ENCODE assay signal across 21 cellular contexts in the genomic region with DNA sequence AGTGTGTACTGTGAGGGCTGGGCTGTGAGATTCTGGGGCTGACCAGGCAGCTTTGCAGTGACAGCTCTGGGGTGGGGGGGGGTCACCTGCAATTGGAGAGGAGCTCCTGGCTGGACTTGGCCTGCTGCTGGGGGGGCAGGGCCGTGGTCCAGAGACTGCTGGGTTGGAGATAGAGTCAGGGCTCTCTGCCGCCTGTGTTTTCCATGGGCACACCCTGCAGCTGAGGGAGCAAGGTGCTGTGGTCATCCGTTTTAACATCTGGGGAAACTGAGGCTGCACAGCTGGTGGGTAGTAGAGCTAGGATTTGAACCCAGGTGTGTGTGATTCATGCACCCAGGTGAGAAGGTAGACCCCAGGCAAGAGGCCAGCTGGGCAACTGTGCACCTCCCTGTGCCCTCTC. TPM values are rescaled to one million over a fixed set of nuclear protein-coding genes. Genes with fewer than 3 reads are reported as not detected.
DNase-seq lines count a peak whose midpoint lies in the region; ATAC-seq and TF ChIP-seq lines count a peak whose summit lies in the region.
"Had no signal": no experiment of that assay in that cellular context is flagged by ENCODE, and none has a peak within 500 bp of the region (broad histone marks: within the 10 kb centered on the region; RNA-seq: fewer than 3 reads in every experiment).

No MANE protein-coding gene starts in this region.

- DNase-seq in activated CD8-positive, alpha-beta memory T cell treated with anti-CD3 and anti-CD28 coated beads, Interleukin-2, amount 10 ng/mL, durations not matched to agents 7 days and 5 days = peak; percentile 14
- no peak for DNase-seq in activated CD8-positive, alpha-beta memory T cell treated with anti-CD3 and anti-CD28 coated beads for 24 hours
- peak; percentile 3 for DNase-seq in AG20443 (ENCODE audit: low spot score)
- DNase-seq in sigmoid colon = peak; percentile 37
- DNase-seq in NCI-H1436 (lab: John Stamatoyannopoulos, UW) = no peak
- no peak for DNase-seq in activated T-helper 2 cell treated with anti-CD3 and anti-CD28 coated beads, Interferon-gamma antibody, Interleukin-2, Interleukin-4, amounts not matched to agents 10 μg/mL and 5 μg/mL and 100 μg/mL, durations not matched to agents 14 hours and 24 hours and 36 hours (ENCODE audit: low spot score)
- DNase-seq: ACHN; CD4-positive, alpha-beta memory T cell; DMS153; MG63; NCI-H1417; NCI-H187; PC-9; RPMI8226; SHP77 treated with DMSO at 0.1 percent for 48 hours had no signal

- H3K4me1 Mint-ChIP-seq in activated CD8-positive, alpha-beta memory T cell treated with anti-CD3 and anti-CD28 coated beads, Interleukin-2, amount 10 ng/mL, durations not matched to agents 7 days and 5 days = no peaks in the 10 kb centered on the region
- H3K4me1 Mint-ChIP-seq in activated T-helper 2 cell treated with anti-CD3 and anti-CD28 coated beads, Interferon-gamma antibody, Interleukin-2, Interleukin-4, amounts not matched to agents 10 μg/mL and 5 μg/mL and 100 μg/mL, durations not matched to agents 14 hours and 24 hours and 36 hours (ENCODE audit: low read depth) = no peaks in the 10 kb centered on the region

- H3K36me3 Mint-ChIP-seq in activated CD8-positive, alpha-beta memory T cell treated with anti-CD3 and anti-CD28 coated beads, Interleukin-2, amount 10 ng/mL, durations not matched to agents 7 days and 5 days = no peaks in the 10 kb centered on the region
- H3K36me3 Mint-ChIP-seq in activated T-helper 2 cell treated with anti-CD3 and anti-CD28 coated beads, Interferon-gamma antibody, Interleukin-2, Interleukin-4, amounts not matched to agents 10 μg/mL and 5 μg/mL and 100 μg/mL, durations not matched to agents 14 hours and 24 hours and 36 hours (ENCODE audit: low read depth) = no peaks in the 10 kb centered on the region
- H3K36me3 Mint-ChIP-seq: CD4-positive, alpha-beta memory T cell had no signal

- H3K27me3 Mint-ChIP-seq in activated CD8-positive, alpha-beta memory T cell treated with anti-CD3 and anti-CD28 coated beads, Interleukin-2, amount 10 ng/mL, durations not matched to agents 7 days and 5 days = peaks cover 18% of the 10 kb centered on the region
- peaks cover 14% of the 10 kb centered on the region for H3K27me3 Mint-ChIP-seq in activated T-helper 2 cell treated with anti-CD3 and anti-CD28 coated beads, Interferon-gamma antibody, Interleukin-2, Interleukin-4, amounts not matched to agents 10 μg/mL and 5 μg/mL and 100 μg/mL, durations not matched to agents 14 hours and 24 hours and 36 hours (ENCODE audit: low read depth)

- 56 to 71% methylated on average over 3 of the region's 3 CpGs for WGBS in sigmoid colon, 2 donors

- no peaks in the 10 kb centered on the region for H3K36me3 ChIP-seq in sigmoid colon
- H3K36me3 ChIP-seq: BLaER1 treated with 17β-estradiol and CSF1 and Interleukin-3, amounts not matched to agents 10 nM and 100 nM; MG63 had no signal

- no peak for TF ChIP-seq CTCF in sigmoid colon (IDR thresholded peaks at IDR 0.05)

- H3K27ac ChIP-seq in cingulate gyrus (ENCODE audit: low read depth, low read length) (peak overlapping the region; percentile 29), sigmoid colon (no peak overlapping the region)
- H3K27ac ChIP-seq: 22Rv1; BLaER1 treated with 17β-estradiol and CSF1 and Interleukin-3, amounts not matched to agents 10 nM and 100 nM; PC-9; SK-N-MC had no signal

- H3K27ac Mint-ChIP-seq in activated CD8-positive, alpha-beta memory T cell treated with anti-CD3 and anti-CD28 coated beads, Interleukin-2, amount 10 ng/mL, durations not matched to agents 7 days and 5 days = no peak overlapping the region
- no peak overlapping the region for H3K27ac Mint-ChIP-seq in activated T-helper 2 cell treated with anti-CD3 and anti-CD28 coated beads, Interferon-gamma antibody, Interleukin-2, Interleukin-4, amounts not matched to agents 10 μg/mL and 5 μg/mL and 100 μg/mL, durations not matched to agents 14 hours and 24 hours and 36 hours
- H3K27ac Mint-ChIP-seq: CD4-positive, alpha-beta memory T cell had no signal

- intact Hi-C loops in sigmoid colon (cut with DNase I) = no loop called here
- intact Hi-C loops in activated T-helper 2 cell treated with anti-CD3 and anti-CD28 coated beads, Interferon-gamma antibody, Interleukin-2, Interleukin-4, amounts not matched to agents 10 μg/mL and 5 μg/mL and 100 μg/mL, durations not matched to agents 14 hours and 24 hours and 36 hours (cut with micrococcal nuclease) = no loop called here

- no peak for TF ChIP-seq POLR2A in sigmoid colon (IDR thresholded peaks at IDR 0.05)

- no peaks in the 10 kb centered on the region for H3K9me3 ChIP-seq in sigmoid colon
- H3K9me3 ChIP-seq: BLaER1 treated with 17β-estradiol and CSF1 and Interleukin-3, amounts not matched to agents 10 nM and 100 nM; MG63 had no signal

- no peak overlapping the region for H3K4me3 ChIP-seq in sigmoid colon
- H3K4me3 ChIP-seq: BLaER1 treated with 17β-estradiol and CSF1 and Interleukin-3, amounts not matched to agents 10 nM and 100 nM; K562; MG63; PC-9; SK-N-MC had no signal

- no peak for TF ChIP-seq EP300 in sigmoid colon (IDR thresholded peaks at IDR 0.05)

- no peak for ATAC-seq in activated CD8-positive, alpha-beta memory T cell treated with anti-CD3 and anti-CD28 coated beads, Interleukin-2, amount 10 ng/mL, durations not matched to agents 7 days and 5 days
- ATAC-seq in GM21390 (IDR thresholded peaks at IDR 0.05; ENCODE audit: unreplicated experiment) = no peak
- ATAC-seq: K562 had no signal

- CTCF ChIA-PET in activated CD8-positive, alpha-beta memory T cell treated with anti-CD3 and anti-CD28 coated beads, Interleukin-2, amount 10 ng/mL, durations not matched to agents 7 days and 5 days (lab: Charles Lee) = interaction anchor here (0.8 kb wide), 1 partner anchor 111 kb away, joined by 3 read pairs; no protein-coding TSS in a partner anchor

- H3K9me3 Mint-ChIP-seq in activated CD8-positive, alpha-beta memory T cell treated with anti-CD3 and anti-CD28 coated beads, Interleukin-2, amount 10 ng/mL, durations not matched to agents 7 days and 5 days (ENCODE audit: low read depth) = no peaks in the 10 kb centered on the region
- no peaks in the 10 kb centered on the region for H3K9me3 Mint-ChIP-seq in activated T-helper 2 cell treated with anti-CD3 and anti-CD28 coated beads, Interferon-gamma antibody, Interleukin-2, Interleukin-4, amounts not matched to agents 10 μg/mL and 5 μg/mL and 100 μg/mL, durations not matched to agents 14 hours and 24 hours and 36 hours

- no peak overlapping the region for H3K4me3 Mint-ChIP-seq in activated CD8-positive, alpha-beta memory T cell treated with anti-CD3 and anti-CD28 coated beads, Interleukin-2, amount 10 ng/mL, durations not matched to agents 7 days and 5 days
- H3K4me3 Mint-ChIP-seq in activated T-helper 2 cell treated with anti-CD3 and anti-CD28 coated beads, Interferon-gamma antibody, Interleukin-2, Interleukin-4, amounts not matched to agents 10 μg/mL and 5 μg/mL and 100 μg/mL, durations not matched to agents 14 hours and 24 hours and 36 hours (ENCODE audit: low read depth) = no peak overlapping the region
- H3K4me3 Mint-ChIP-seq: CD4-positive, alpha-beta memory T cell had no signal

- H3K4me1 ChIP-seq in sigmoid colon = no peaks in the 10 kb centered on the region
- H3K4me1 ChIP-seq: BLaER1 treated with 17β-estradiol and CSF1 and Interleukin-3, amounts not matched to agents 10 nM and 100 nM had no signal

- peaks cover 0 to 45% (median 28%) of the 10 kb centered on the region in 3 donors for H3K27me3 ChIP-seq in sigmoid colon

RNA-seq across cellular contexts. Expression of gene DLGAP4, which starts 7.3 kb away (rescaled TPM):
- 10 to 100 TPM; 18.8 to 19.6 TPM for total RNA-seq in activated CD8-positive, alpha-beta memory T cell treated with anti-CD3 and anti-CD28 coated beads, Interleukin-2, amount 10 ng/mL, durations not matched to agents 7 days and 5 days
- 10 to 100 TPM; 21.0 to 60.7 (median 37.5) TPM for total RNA-seq in sigmoid colon
- 10 to 100 TPM; 21.7 to 36.9 (median 23.4) TPM for polyA plus RNA-seq in sigmoid colon
- 34.7 and 37.4 TPM in 2 replicates for total RNA-seq in activated T-helper 2 cell treated with anti-CD3 and anti-CD28 coated beads, Interferon-gamma antibody, Interleukin-2, Interleukin-4, amounts not matched to agents 10 μg/mL and 5 μg/mL and 100 μg/mL, durations not matched to agents 14 hours and 24 hours and 36 hours

Comparison
In these comparisons a context has a peak if more than half of its experiments do, and no peak if none do; other contexts are left out.
1. DNase-seq: peak in activated CD8-positive, alpha-beta memory T cell treated with anti-CD3 and anti-CD28 coated beads, Interleukin-2, amount 10 ng/mL, durations not matched to agents 7 days and 5 days (single experiment), AG20443 (single experiment) and sigmoid colon (single experiment); none in activated CD8-positive, alpha-beta memory T cell treated with anti-CD3 and anti-CD28 coated beads for 24 hours (single experiment), NCI-H1436 (single experiment) and activated T-helper 2 cell treated with anti-CD3 and anti-CD28 coated beads, Interferon-gamma antibody, Interleukin-2, Interleukin-4, amounts not matched to agents 10 μg/mL and 5 μg/mL and 100 μg/mL, durations not matched to agents 14 hours and 24 hours and 36 hours (single experiment).